1 cellular context compared by ENCODE assay signal in genomic region chr16:70747703-70748631, GRCh38.
A peak's percentile ranks its signal among the peaks of the same experiment; 100 is the strongest.
TF ChIP-seq lines count a peak whose summit lies in the region.

No MANE protein-coding gene starts in this region.

TF ChIP-seq in HepG2, 621 proteins besides CTCF, POLR2A, EP300 and RAD21 (continued from another document and continues in another):
- no peak for TF ChIP-seq PHF8 (CRISPR knock-in tag; IDR thresholded peaks at IDR 0.05)
- 0 out of 2 replicates have a peak, but pooled peaks have one; percentile 21 for TF ChIP-seq ZBTB20 (CRISPR knock-in tag; IDR thresholded peaks at IDR 0.05; ENCODE audit: borderline replicate concordance, low read depth)
- no peak for TF ChIP-seq ARNT (IDR thresholded peaks at IDR 0.05)
- TF ChIP-seq ARID4A (CRISPR knock-in tag; IDR thresholded peaks at IDR 0.05; ENCODE audit: borderline replicate concordance): peak; percentile 56
- peak; percentile 39; the same call in 1 of the 2 replicates for TF ChIP-seq TFAP4 (IDR thresholded peaks at IDR 0.05; ENCODE audit: borderline replicate concordance, low read depth)
- TF ChIP-seq ZFX (CRISPR knock-in tag; IDR thresholded peaks at IDR 0.05; ENCODE audit: low read depth): peak; percentile 66
- TF ChIP-seq TCF7L2 (IDR thresholded peaks at IDR 0.05; ENCODE audit: low read depth, low read length): no peak
- no peak for TF ChIP-seq BORCS8-MEF2B (CRISPR knock-in tag; IDR thresholded peaks at IDR 0.05)
- TF ChIP-seq ZBTB2 (CRISPR knock-in tag; IDR thresholded peaks at IDR 0.05; ENCODE audit: low read depth): no peak
- TF ChIP-seq ZHX2 (IDR thresholded peaks at IDR 0.05; ENCODE audit: low read depth): no peak
- TF ChIP-seq ZHX2 (CRISPR knock-in tag; IDR thresholded peaks at IDR 0.05; ENCODE audit: borderline replicate concordance): no peak
- no peak for TF ChIP-seq SOX13 (IDR thresholded peaks at IDR 0.05)
- no peak for TF ChIP-seq SOX13 (CRISPR knock-in tag; conservative IDR thresholded peaks at IDR 0.05 in 1 of 2, IDR thresholded peaks at IDR 0.05 in 1 of 2)
- TF ChIP-seq PRDM10 (CRISPR knock-in tag; IDR thresholded peaks at IDR 0.05; ENCODE audit: low read depth): 0 out of 2 replicates have a peak, but pooled peaks have one; percentile 8
- TF ChIP-seq SP1 (IDR thresholded peaks at IDR 0.05): no peak
- TF ChIP-seq SP1 (CRISPR knock-in tag; IDR thresholded peaks at IDR 0.05): no peak
- TF ChIP-seq TMF1 (CRISPR knock-in tag; IDR thresholded peaks at IDR 0.05; ENCODE audit: low read depth): no peak
- TF ChIP-seq PRDM4 (CRISPR knock-in tag; IDR thresholded peaks at IDR 0.05; ENCODE audit: borderline replicate concordance): no peak
- 0 out of 2 replicates have a peak, but pooled peaks have one; percentile 19 for TF ChIP-seq DMAP1 (CRISPR knock-in tag; IDR thresholded peaks at IDR 0.05)
- TF ChIP-seq LBX2 (CRISPR knock-in tag; IDR thresholded peaks at IDR 0.05; ENCODE audit: borderline replicate concordance): peak; percentile 72; the same call in 1 of the 2 replicates
- TF ChIP-seq YEATS2 (CRISPR knock-in tag; IDR thresholded peaks at IDR 0.05; ENCODE audit: borderline replicate concordance): no peak
- TF ChIP-seq TIGD3 (CRISPR knock-in tag; IDR thresholded peaks at IDR 0.05; ENCODE audit: borderline replicate concordance): peak; percentile 12; the same call in 1 of the 2 replicates
- TF ChIP-seq ZNF432 (CRISPR knock-in tag; IDR thresholded peaks at IDR 0.05; ENCODE audit: borderline replicate concordance): no peak
- no peak for TF ChIP-seq KDM5B (CRISPR knock-in tag; IDR thresholded peaks at IDR 0.05; ENCODE audit: borderline replicate concordance)
- TF ChIP-seq YY1 (IDR thresholded peaks at IDR 0.05; ENCODE audit: insufficient read depth, insufficient replicate concordance, low read depth, low read length): no peak
- no peak for TF ChIP-seq JDP2 (CRISPR knock-in tag; IDR thresholded peaks at IDR 0.05; ENCODE audit: borderline replicate concordance)
- no peak for TF ChIP-seq ZBTB49 (CRISPR knock-in tag; IDR thresholded peaks at IDR 0.05; ENCODE audit: borderline replicate concordance)
- TF ChIP-seq BRD4 (CRISPR knock-in tag; IDR thresholded peaks at IDR 0.05): peak; percentile 88; the same call in 1 of the 2 replicates
